Comparison of ENCODE assay signal across 6 cellular contexts in genomic region chr7:134569962-134570361, GRCh38. TPM values are rescaled to one million over a fixed set of nuclear protein-coding genes. Genes with fewer than 3 reads are reported as not detected.
"Had no signal": no experiment of that assay in that cellular context is flagged by ENCODE, and none has a peak within 500 bp of the region (broad histone marks: within the 10 kb centered on the region; RNA-seq: fewer than 3 reads in every experiment).

No MANE protein-coding gene starts in this region.

RNA-seq across cellular contexts. Expression of gene AKR1B15, which starts 21.1 kb away (rescaled TPM):
- total RNA-seq: GM23248, GM23338, H7, H9, HFFc6 had no signal
- polyA plus RNA-seq: GM23248, GM23338 had no signal

RNA-seq across cellular contexts. Expression of gene AKR1B10, which starts 42.6 kb away (rescaled TPM):
- total RNA-seq: GM23248, H1, H7, H9 had no signal
